In genomic region chrX:108900333-108900732, GRCh38 we compare ENCODE assay signal across 3 cellular contexts.
TF ChIP-seq lines count a peak whose summit lies in the region.

No MANE protein-coding gene starts in this region.

TF ChIP-seq in HepG2, 621 proteins besides CTCF, POLR2A, EP300 and RAD21:
- no peak for TF ChIP-seq DZIP1 (CRISPR knock-in tag; IDR thresholded peaks at IDR 0.05)
- peak; percentile 82 for TF ChIP-seq ATF7 (IDR thresholded peaks at IDR 0.05)
- TF ChIP-seq ATF7 (CRISPR knock-in tag; IDR thresholded peaks at IDR 0.05) = no peak

TF ChIP-seq in A549, 52 proteins besides CTCF, POLR2A, EP300 and RAD21:
- no peak for TF ChIP-seq SMC3 (IDR thresholded peaks at IDR 0.05)
- no peak for TF ChIP-seq NFE2L2 (conservative IDR thresholded peaks at IDR 0.05; ENCODE audit: low read length)
- no peak for TF ChIP-seq HEYL (CRISPR knock-in tag; IDR thresholded peaks at IDR 0.05)
- no peak for TF ChIP-seq RCOR1 (IDR thresholded peaks at IDR 0.05; ENCODE audit: low read depth, low read length)
- TF ChIP-seq PBX3 (IDR thresholded peaks at IDR 0.05) = no peak
- TF ChIP-seq USF2 (IDR thresholded peaks at IDR 0.05) = no peak
- TF ChIP-seq ATOH8 (CRISPR knock-in tag; IDR thresholded peaks at IDR 0.05; ENCODE audit: low read depth) = no peak
- no peak for TF ChIP-seq ESRRA (IDR thresholded peaks at IDR 0.05; ENCODE audit: borderline replicate concordance, low read length)
- TF ChIP-seq NPAS2 (CRISPR knock-in tag; IDR thresholded peaks at IDR 0.05; ENCODE audit: borderline replicate concordance) = no peak

TF ChIP-seq in HEK293, 187 proteins besides CTCF, POLR2A, EP300 and RAD21:
- TF ChIP-seq ATF2 (tag by site-specific recombination; IDR thresholded peaks at IDR 0.05; ENCODE audit: low read depth) = peak; percentile 68
- no peak for TF ChIP-seq ZNF843 (tag by site-specific recombination; IDR thresholded peaks at IDR 0.05)
